ENCODE assay signal across 8 cellular contexts in the genomic region with DNA sequence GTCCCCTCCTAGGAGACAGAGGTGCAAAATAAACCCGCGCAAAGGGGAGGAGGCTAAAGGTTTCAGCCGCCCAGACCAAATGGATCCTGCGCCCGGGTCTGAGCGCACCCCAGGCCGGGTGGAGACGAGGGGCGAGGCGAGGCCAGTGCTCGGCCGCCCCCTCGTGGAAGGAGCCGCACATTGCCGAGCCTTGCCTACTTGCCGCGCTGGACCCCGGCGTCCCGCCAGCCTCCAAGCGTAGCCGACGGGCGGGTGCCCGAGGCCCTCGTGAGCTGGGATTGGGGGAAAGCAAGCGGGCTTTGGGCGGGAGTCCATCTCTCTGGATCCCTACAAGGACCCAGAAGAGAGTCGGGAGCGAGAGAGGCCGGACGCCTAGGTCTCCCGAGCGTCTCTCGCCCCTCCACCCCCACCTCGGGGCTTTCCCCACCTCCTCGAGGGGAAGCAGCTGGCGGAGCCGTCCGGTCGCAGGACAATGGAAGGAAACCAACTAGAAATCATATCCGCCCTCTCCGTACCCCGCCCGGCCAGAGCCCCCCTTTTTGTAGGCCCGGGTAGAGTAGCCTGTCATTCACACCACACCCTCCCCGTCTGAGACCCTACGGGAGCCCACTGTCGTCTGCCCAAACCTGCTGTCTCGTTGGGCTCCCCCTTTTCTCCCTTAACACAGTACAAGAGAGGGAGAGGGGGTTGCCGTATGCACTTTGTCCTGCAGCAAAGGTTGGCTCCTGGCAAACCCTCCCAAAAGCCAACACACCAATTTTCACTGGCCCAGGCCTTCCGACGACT. TPM values are rescaled to one million over a fixed set of nuclear protein-coding genes. Genes with fewer than 3 reads are reported as not detected.
DNase-seq lines count a peak whose midpoint lies in the region; ATAC-seq and TF ChIP-seq lines count a peak whose summit lies in the region.

No MANE protein-coding gene starts in this region.

- 0 out of 2 replicates have a peak overlapping the region, but pooled peaks have one; percentile 4 for H3K9ac ChIP-seq in HUES64 (ENCODE audit: low read depth, low read length)

- TF ChIP-seq EP300 in ovary (IDR thresholded peaks at IDR 0.05) (no peak), upper lobe of left lung (IDR thresholded peaks at IDR 0.05) (peak in 3 of 4 donors; percentile 63 to 86 (median 85))

- H3K9me3 ChIP-seq in HUES64 (ENCODE audit: insufficient read depth, low read depth, low read length) (no peaks in the 10 kb centered on the region), ovary (no peaks in the 10 kb centered on the region), upper lobe of left lung (no peaks in the 10 kb centered on the region)

- H3K4me1 Mint-ChIP-seq in activated naive CD4-positive, alpha-beta T cell treated with anti-CD3 and anti-CD28 coated beads for 36 hours (ENCODE audit: low read depth): peaks cover 29% of the 10 kb centered on the region
- no peaks in the 10 kb centered on the region for H3K4me1 Mint-ChIP-seq in glutamatergic neuron (ENCODE audit: low read depth, unreplicated experiment)

- H3K4me1 ChIP-seq in HUES64 (ENCODE audit: insufficient read depth, low read length) (peaks cover 4% of the 10 kb centered on the region; the same call in 1 of the 2 replicates), ovary (ENCODE audit: insufficient read depth) (peaks cover 7% of the 10 kb centered on the region), upper lobe of left lung (peaks cover 44 to 86% (median 66%) of the 10 kb centered on the region in 4 donors)

- CTCF ChIA-PET in activated naive CD4-positive, alpha-beta T cell treated with anti-CD3 and anti-CD28 coated beads for 36 hours (lab: Charles Lee): interaction anchor here (0.5 to 5.0 kb wide), 23 partner anchors 10 to 178 kb away, joined by 3 to 37 read pairs (median 5); a partner anchor contains a TSS

- H3K27me3 ChIP-seq in HUES64 (ENCODE audit: insufficient read depth, low read length) (peaks cover 38% of the 10 kb centered on the region), ovary (no peaks in the 10 kb centered on the region), upper lobe of left lung (peaks cover 0 to 5% (median 0%) of the 10 kb centered on the region in 4 donors)

- H3K27me3 Mint-ChIP-seq in activated naive CD4-positive, alpha-beta T cell treated with anti-CD3 and anti-CD28 coated beads for 36 hours (ENCODE audit: low read depth): peaks cover 4% of the 10 kb centered on the region
- H3K27me3 Mint-ChIP-seq in glutamatergic neuron (ENCODE audit: unreplicated experiment): peaks cover 13% of the 10 kb centered on the region

- H3K9me3 Mint-ChIP-seq in activated naive CD4-positive, alpha-beta T cell treated with anti-CD3 and anti-CD28 coated beads for 36 hours: no peaks in the 10 kb centered on the region
- H3K9me3 Mint-ChIP-seq in glutamatergic neuron (ENCODE audit: unreplicated experiment): peaks cover 6% of the 10 kb centered on the region

- intact Hi-C loops in activated naive CD4-positive, alpha-beta T cell treated with anti-CD3 and anti-CD28 coated beads for 36 hours (cut with micrococcal nuclease): loop anchor here (1.0 kb wide), 3 partner anchors 18 to 179 kb away; no protein-coding TSS in a partner anchor
- intact Hi-C loops in ovary (cut with DNase I): loop anchor here in 1 of 4 donors (5.0 kb wide), 1 partner anchor 110 kb away; no protein-coding TSS in a partner anchor

- H3K4me3 ChIP-seq in HUES64 (ENCODE audit: low read length) (peak overlapping the region; percentile 50), ovary (peak overlapping the region; percentile 1), upper lobe of left lung (peak overlapping the region in 3 of 4 donors; percentile 42 to 54 (median 51))

- 7% methylated on average over 53 of the region's 53 CpGs for WGBS in HUES64
- 2 to 3% (median 2%) methylated on average over 53 of the region's 53 CpGs for WGBS in ovary, 3 donors
- WGBS in upper lobe of left lung, 2 donors: 3 to 5% methylated on average over 16 to 53 of the region's 53 CpGs

- TF ChIP-seq CTCF in glutamatergic neuron (IDR thresholded peaks at IDR 0.05; ENCODE audit: partially characterized antibody, unreplicated experiment): peak; percentile 95
- TF ChIP-seq CTCF in ovary (IDR thresholded peaks at IDR 0.05): peak; percentile 88 to 97 (median 90)
- TF ChIP-seq CTCF in upper lobe of left lung (IDR thresholded peaks at IDR 0.05): peak; percentile 92 to 98 (median 97)

- DNase-seq in CD1c-positive myeloid dendritic cell (ENCODE audit: extremely low spot score) (peak; percentile 86), SHP77 (lab: John Stamatoyannopoulos, UW) (peak; percentile 85 to 87), glutamatergic neuron (peak; percentile 84), ovary (peak; percentile 58 to 91 (median 80)), upper lobe of left lung (peak; percentile 88 to 96)
- peak; percentile 80 for DNase-seq in activated naive CD4-positive, alpha-beta T cell treated with anti-CD3 and anti-CD28 coated beads for 36 hours

- H3K27ac Mint-ChIP-seq in activated naive CD4-positive, alpha-beta T cell treated with anti-CD3 and anti-CD28 coated beads for 36 hours: peak overlapping the region; percentile 26
- no peak overlapping the region for H3K27ac Mint-ChIP-seq in glutamatergic neuron (ENCODE audit: unreplicated experiment)

- H3K36me3 ChIP-seq in HUES64 (ENCODE audit: insufficient read depth, low read length): no peaks in the 10 kb centered on the region
- H3K36me3 ChIP-seq in ovary: no peaks in the 10 kb centered on the region
- H3K36me3 ChIP-seq in upper lobe of left lung: peaks cover 0 to 30% (median 0%) of the 10 kb centered on the region in 4 donors

- H3K27ac ChIP-seq in HUES64 (ENCODE audit: low read depth, low read length) (no peak overlapping the region), ovary (peak overlapping the region in 1 of 2 donors; percentile 9), upper lobe of left lung (peak overlapping the region; percentile 88 to 99 (median 95))

- peak; percentile 68 for ATAC-seq in GM19395 (IDR thresholded peaks at IDR 0.05; ENCODE audit: unreplicated experiment)
- ATAC-seq in upper lobe of left lung (ENCODE audit: low FRiP score in 2 of 2): peak; percentile 88 to 89

- H3K4me3 Mint-ChIP-seq in activated naive CD4-positive, alpha-beta T cell treated with anti-CD3 and anti-CD28 coated beads for 36 hours: peak overlapping the region; percentile 59
- no peak overlapping the region for H3K4me3 Mint-ChIP-seq in glutamatergic neuron (ENCODE audit: unreplicated experiment)

- peaks cover 6% of the 10 kb centered on the region for H3K36me3 Mint-ChIP-seq in activated naive CD4-positive, alpha-beta T cell treated with anti-CD3 and anti-CD28 coated beads for 36 hours (ENCODE audit: low read depth)
- H3K36me3 Mint-ChIP-seq in glutamatergic neuron (ENCODE audit: unreplicated experiment): no peaks in the 10 kb centered on the region

- TF ChIP-seq POLR2A in ovary (IDR thresholded peaks at IDR 0.05): no peak
- TF ChIP-seq POLR2A in upper lobe of left lung (IDR thresholded peaks at IDR 0.05): peak in 2 of 4 donors; percentile 19 to 42

RNA-seq across cellular contexts. Expression of a gene that starts 0.7 kb away (rescaled TPM):
- 2.0 TPM for polyA plus RNA-seq in HUES64 (2013, experiment 1 of 2)
- 2.3 TPM for polyA plus RNA-seq in HUES64 (2013, experiment 2 of 2)
- under 1 TPM; 0.62 to 0.74 TPM for total RNA-seq in activated naive CD4-positive, alpha-beta T cell treated with anti-CD3 and anti-CD28 coated beads for 36 hours
- total RNA-seq in glutamatergic neuron (ENCODE audit: unreplicated experiment): not detected
- 10 to 100 TPM in 1 of 7 donors, 1 to 10 TPM in 4, under 1 TPM in 2; 0.46 to 13.9 (median 3.5) TPM for total RNA-seq in ovary
- polyA plus RNA-seq in ovary: 10 to 100 TPM in 1 of 2 donors, 1 to 10 TPM in 1; 6.2 to 13.7 TPM
- 10 to 100 TPM in 3 of 6 donors, 1 to 10 TPM in 3; 2.1 to 83.1 (median 9.4) TPM for total RNA-seq in upper lobe of left lung

RNA-seq across cellular contexts. Expression of a gene that starts 9.8 kb away (rescaled TPM):
- polyA plus RNA-seq in HUES64 (2013, experiment 1 of 2): 132 TPM
- 153 TPM for polyA plus RNA-seq in HUES64 (2013, experiment 2 of 2)
- total RNA-seq in activated naive CD4-positive, alpha-beta T cell treated with anti-CD3 and anti-CD28 coated beads for 36 hours: 100 to 1,000 TPM; 120 to 130 TPM
- total RNA-seq in glutamatergic neuron (ENCODE audit: unreplicated experiment) (179 TPM), ovary (100 to 1,000 TPM in 6 of 7 donors, 10 to 100 TPM in 1; 80.1 to 211 (median 179) TPM), upper lobe of left lung (100 to 1,000 TPM in 5 of 6 donors, 10 to 100 TPM in 1; 85.9 to 304 (median 175) TPM)
- 100 to 1,000 TPM; 192 to 295 TPM for polyA plus RNA-seq in ovary

RNA-seq across cellular contexts. Expression of a gene that starts 13.6 kb away (rescaled TPM):
- 3.4 TPM for polyA plus RNA-seq in HUES64 (2013, experiment 1 of 2)
- 4.9 TPM for polyA plus RNA-seq in HUES64 (2013, experiment 2 of 2)
- 1 to 10 TPM; 4.1 to 5.3 TPM for total RNA-seq in activated naive CD4-positive, alpha-beta T cell treated with anti-CD3 and anti-CD28 coated beads for 36 hours
- total RNA-seq in glutamatergic neuron (ENCODE audit: unreplicated experiment): 2.9 TPM
- total RNA-seq in ovary: 1 to 10 TPM in 4 of 7 donors, under 1 TPM in 3; 0.12 to 2.8 (median 1.2) TPM
- polyA plus RNA-seq in ovary: 1 to 10 TPM; 1.2 TPM
- total RNA-seq in upper lobe of left lung: 10 to 100 TPM in 4 of 6 donors, 1 to 10 TPM in 2; 2.3 to 26.2 (median 10.7) TPM

RNA-seq across cellular contexts. Expression of a gene that starts 21.7 kb away (rescaled TPM):
- polyA plus RNA-seq in HUES64 (2013, experiment 1 of 2): 1.0 TPM
- polyA plus RNA-seq in HUES64 (2013, experiment 2 of 2): 0.76 TPM
- under 1 TPM; 0.30 to 0.64 TPM for total RNA-seq in activated naive CD4-positive, alpha-beta T cell treated with anti-CD3 and anti-CD28 coated beads for 36 hours
- total RNA-seq in glutamatergic neuron (ENCODE audit: unreplicated experiment) (0.54 TPM), ovary (10 to 100 TPM in 1 of 7 donors, 1 to 10 TPM in 5, not detected in 1; 1.2 to 14.4 (median 2.9) TPM), upper lobe of left lung (10 to 100 TPM in 2 of 6 donors, 1 to 10 TPM in 4; 2.7 to 35.0 (median 6.1) TPM)
- polyA plus RNA-seq in ovary: 1 to 10 TPM in 1 of 2 donors, not detected in 1; 3.9 TPM

RNA-seq across cellular contexts. Expression of a gene that starts 26.3 kb away (rescaled TPM):
- 0.40 TPM for polyA plus RNA-seq in HUES64 (2013, experiment 1 of 2)
- polyA plus RNA-seq in HUES64 (2013, experiment 2 of 2): 0.82 TPM
- not detected for total RNA-seq in activated naive CD4-positive, alpha-beta T cell treated with anti-CD3 and anti-CD28 coated beads for 36 hours
- not detected for total RNA-seq in glutamatergic neuron (ENCODE audit: unreplicated experiment)
- under 1 TPM in 3 of 7 donors, not detected in 4; 0.51 to 0.74 (median 0.62) TPM for total RNA-seq in ovary
- under 1 TPM in 1 of 2 donors, not detected in 1; 0.05 TPM for polyA plus RNA-seq in ovary
- total RNA-seq in upper lobe of left lung: 1 to 10 TPM in 2 of 6 donors, under 1 TPM in 4; 0.26 to 3.1 (median 0.46) TPM

Comparison
In these comparisons a context has a peak if more than half of its experiments do, and no peak if none do; other contexts are left out.
1. H3K4me3 ChIP-seq: peak in every context shown above with its lines; median percentile 51 in upper lobe of left lung; 50 in HUES64; 1 in ovary.